In genomic region chr7:20350996-20351692, GRCh38 we compare ENCODE assay signal across 13 cellular contexts. TPM values are rescaled to one million over a fixed set of nuclear protein-coding genes. Genes with fewer than 3 reads are reported as not detected.
DNase-seq lines count a peak whose midpoint lies in the region; ATAC-seq, FAIRE-seq and TF ChIP-seq lines count a peak whose summit lies in the region.
"Had no signal": no experiment of that assay in that cellular context is flagged by ENCODE, and none has a peak within 500 bp of the region (broad histone marks: within the 10 kb centered on the region; RNA-seq: fewer than 3 reads in every experiment).

No MANE protein-coding gene starts in this region.

- POLR2A ChIA-PET in A549 (lab: Yijun Ruan, JAX) (interaction anchor here (2.2 kb wide), 1 partner anchor 21 kb away, joined by 12 read pairs; the partner anchor contains the start of gene ITGB8), RWPE1 (lab: Yijun Ruan, JAX; ENCODE audit: low non-redundant PET) (no interaction called here), H1 (lab: Charles Lee; ENCODE audit: partially characterized antibody) (no interaction called here)

- H4K91ac ChIP-seq in H1 (replicated peaks; ENCODE audit: insufficient read length, low read length) = no peak overlapping the region

- H3K36me3 Mint-ChIP-seq in T-helper 2 cell treated with Interferon-gamma antibody and Interleukin-4, amounts not matched to agents 5 μg/mL and 100 μg/mL, for 36 hours (ENCODE audit: low read depth) = no peaks in the 10 kb centered on the region
- no peaks in the 10 kb centered on the region for H3K36me3 Mint-ChIP-seq in natural killer cell treated with Interleukin-12 subunit alpha and Interleukin-12 subunit beta and Interleukin-15 and Interleukin-18, amount 100 ng/mL, for 72 hours

- TF ChIP-seq EP300 in A549 (IDR thresholded peaks at IDR 0.05) (no peak), H1 (IDR thresholded peaks at IDR 0.05; ENCODE audit: borderline replicate concordance in 1 of 2, low read depth in 2 of 2, low read length in 2 of 2) (no peak)

- H3K27ac ChIP-seq in A549 (peak overlapping the region; percentile 70 to 74), RWPE1 (peak overlapping the region; percentile 85), H1 (ENCODE audit: low read depth, low read length) (no peak overlapping the region), osteoblast (ENCODE audit: low read depth, low read length) (peak overlapping the region; percentile 62)

- H3K79me1 ChIP-seq in H1 (ENCODE audit: low read depth, low read length) = no peaks in the 10 kb centered on the region

- H4K5ac ChIP-seq in H1 (ENCODE audit: insufficient read length, low read depth, low read length) = no peak overlapping the region

- H2AK5ac ChIP-seq in H1 (ENCODE audit: low read depth, low read length) = no peak overlapping the region

- no peak overlapping the region for H2BK5ac ChIP-seq in H1 (ENCODE audit: low read depth, low read length)

- no peaks in the 10 kb centered on the region for H3K4me1 Mint-ChIP-seq in T-helper 2 cell treated with Interferon-gamma antibody and Interleukin-4, amounts not matched to agents 5 μg/mL and 100 μg/mL, for 36 hours (ENCODE audit: low read depth)
- no peaks in the 10 kb centered on the region for H3K4me1 Mint-ChIP-seq in natural killer cell treated with Interleukin-12 subunit alpha and Interleukin-12 subunit beta and Interleukin-15 and Interleukin-18, amount 100 ng/mL, for 72 hours (ENCODE audit: low read depth in 2 of 2)
- H3K4me1 Mint-ChIP-seq: T-helper 17 cell had no signal

- H3K27me3 Mint-ChIP-seq in T-helper 2 cell treated with Interferon-gamma antibody and Interleukin-4, amounts not matched to agents 5 μg/mL and 100 μg/mL, for 36 hours (ENCODE audit: low read depth) = peaks cover 2% of the 10 kb centered on the region
- peaks cover 0 to 3% of the 10 kb centered on the region in 2 donors for H3K27me3 Mint-ChIP-seq in natural killer cell treated with Interleukin-12 subunit alpha and Interleukin-12 subunit beta and Interleukin-15 and Interleukin-18, amount 100 ng/mL, for 72 hours
- H3K27me3 Mint-ChIP-seq: T-helper 17 cell had no signal

- H4K8ac ChIP-seq in H1 (ENCODE audit: extremely low read depth, insufficient read depth, low read length) = no peak overlapping the region

- no peak for TF ChIP-seq POLR2A in A549 (IDR thresholded peaks at IDR 0.05; ENCODE audit: low read length)
- no peak for TF ChIP-seq POLR2A in H1 (IDR thresholded peaks at IDR 0.05; ENCODE audit: control extremely low read depth in 1 of 2, low read depth in 2 of 2, low read length in 2 of 2)

- no peak overlapping the region for H2BK15ac ChIP-seq in H1 (ENCODE audit: low read length)

- no peak overlapping the region for H3K56ac ChIP-seq in H1 (replicated peaks; ENCODE audit: insufficient read length, low read depth, low read length)

- TF ChIP-seq RAD21 in A549 (conservative IDR thresholded peaks at IDR 0.05 in 1 of 2, IDR thresholded peaks at IDR 0.05 in 1 of 2) = no peak
- TF ChIP-seq RAD21 in H1 (IDR thresholded peaks at IDR 0.05 in 1 of 2, conservative IDR thresholded peaks at IDR 0.05 in 1 of 2; ENCODE audit: low read depth in 2 of 2, low read length in 2 of 2) = no peak

- no peak overlapping the region for H3K4me3 Mint-ChIP-seq in T-helper 2 cell treated with Interferon-gamma antibody and Interleukin-4, amounts not matched to agents 5 μg/mL and 100 μg/mL, for 36 hours
- no peak overlapping the region for H3K4me3 Mint-ChIP-seq in natural killer cell treated with Interleukin-12 subunit alpha and Interleukin-12 subunit beta and Interleukin-15 and Interleukin-18, amount 100 ng/mL, for 72 hours
- H3K4me3 Mint-ChIP-seq: T-helper 17 cell had no signal

- H2AFZ ChIP-seq in H1 (ENCODE audit: low read length) = no peak overlapping the region
- H2AFZ ChIP-seq in osteoblast (ENCODE audit: low read length) = no peak overlapping the region

- H3K4me3 ChIP-seq in A549 (no peak overlapping the region), H1 (ENCODE audit: extremely low read depth in 1 of 4, insufficient read depth in 2 of 4, low read depth in 3 of 4, low read length in 4 of 4) (no peak overlapping the region), osteoblast (ENCODE audit: insufficient read depth, low read length) (no peak overlapping the region), foreskin fibroblast (ENCODE audit: low read depth in 1 of 2, low read length in 2 of 2) (no peak overlapping the region)

- no peak for DNase-seq in A549 (ENCODE audit: low read depth in 1 of 2, low spot score in 1 of 2)
- no peak for DNase-seq in RWPE1 (ENCODE audit: low spot score)
- DNase-seq in H1 (ENCODE audit: low read depth in 1 of 2, low spot score in 2 of 2) = no peak
- DNase-seq in osteoblast (ENCODE audit: insufficient read length, low spot score, missing footprints) = no peak
- DNase-seq in T-helper 2 cell treated with Interferon-gamma antibody and Interleukin-4, amounts not matched to agents 5 μg/mL and 100 μg/mL, for 36 hours (ENCODE audit: low spot score) = no peak
- no peak for DNase-seq in foreskin fibroblast
- DNase-seq in natural killer cell treated with Interleukin-12 subunit alpha and Interleukin-12 subunit beta and Interleukin-15 and Interleukin-18, amount 100 ng/mL, for 72 hours (ENCODE audit: low spot score) = no peak
- DNase-seq in NCI-H1930 (lab: John Stamatoyannopoulos, UW) = no peak
- DNase-seq: activated CD4-positive, alpha-beta T cell treated with anti-CD3 and anti-CD28 coated beads, Interleukin-2, amount 50 U/mL, for 48 hours; activated effector memory CD4-positive, alpha-beta T cell treated with anti-CD3 and anti-CD28 coated beads, Interleukin-2, amount 50 U/mL, for 16 hours; Karpas-422; NCI-H2107; T-helper 17 cell had no signal

- no peaks in the 10 kb centered on the region for H3K27me3 ChIP-seq in H1 (replicated peaks in 1 of 4; ENCODE audit: control insufficient read depth in 3 of 4, extremely low read depth in 1 of 4, insufficient read depth in 3 of 4, low read length in 3 of 4)
- no peaks in the 10 kb centered on the region for H3K27me3 ChIP-seq in osteoblast (ENCODE audit: insufficient read depth, low read length)

- CTCF ChIA-PET in A549 (lab: Yijun Ruan, JAX) = interaction anchor here (1.8 to 2.3 kb wide), 2 partner anchors 8 to 14 kb away, joined by 6 to 7 read pairs; no protein-coding TSS in a partner anchor
- CTCF ChIA-PET in RWPE1 (lab: Yijun Ruan, JAX) = interaction anchor here (0.6 kb wide), 1 partner anchor 178 kb away, joined by 3 read pairs; no protein-coding TSS in a partner anchor
- CTCF ChIA-PET in H1 (lab: Charles Lee; ENCODE audit: partially characterized antibody) = interaction anchor here (1.0 kb wide), 1 partner anchor 90 kb away, joined by 3 read pairs; no protein-coding TSS in a partner anchor

- H3K27ac Mint-ChIP-seq in T-helper 2 cell treated with Interferon-gamma antibody and Interleukin-4, amounts not matched to agents 5 μg/mL and 100 μg/mL, for 36 hours = no peak overlapping the region
- no peak overlapping the region for H3K27ac Mint-ChIP-seq in natural killer cell treated with Interleukin-12 subunit alpha and Interleukin-12 subunit beta and Interleukin-15 and Interleukin-18, amount 100 ng/mL, for 72 hours
- H3K27ac Mint-ChIP-seq: T-helper 17 cell had no signal

- peak overlapping the region; percentile 71 for H3K4me2 ChIP-seq in A549
- no peak overlapping the region for H3K4me2 ChIP-seq in H1 (ENCODE audit: insufficient read depth in 1 of 2, low read depth in 2 of 2, low read length in 2 of 2)
- peak overlapping the region; percentile 56 for H3K4me2 ChIP-seq in osteoblast (ENCODE audit: insufficient read depth, low read length)

- no peaks in the 10 kb centered on the region for H3K23me2 ChIP-seq in H1 (ENCODE audit: low read depth, low read length)

- WGBS in A549 (ENCODE audit: missing lambda C conversion rate) = 62% methylated on average over 1 of the region's 1 CpG
- 88% methylated on average over 1 of the region's 1 CpG; no CpG with 5 or more reads in 1 of the 2 experiments for WGBS in H1 (ENCODE audit: extremely low coverage in 1 of 2, insufficient coverage in 1 of 2, insufficient read length in 1 of 2, insufficient replicate concordance in 2 of 2, low coverage in 1 of 2, low lambda C conversion rate in 2 of 2, missing lambda C conversion rate in 1 of 2), 2 experiments

- no peak overlapping the region for H3K4ac ChIP-seq in H1 (replicated peaks; ENCODE audit: insufficient read length, low read depth, low read length)

- H3K14ac ChIP-seq in H1 (ENCODE audit: insufficient read length) = no peak overlapping the region

- H4K20me1 ChIP-seq in H1 (replicated peaks in 1 of 2; ENCODE audit: control insufficient read depth in 1 of 2, insufficient read depth in 2 of 2, low read length in 2 of 2) (no peaks in the 10 kb centered on the region), osteoblast (ENCODE audit: insufficient read depth, low read length) (no peaks in the 10 kb centered on the region)

- no peaks in the 10 kb centered on the region for H3K9me3 Mint-ChIP-seq in T-helper 2 cell treated with Interferon-gamma antibody and Interleukin-4, amounts not matched to agents 5 μg/mL and 100 μg/mL, for 36 hours
- H3K9me3 Mint-ChIP-seq in natural killer cell treated with Interleukin-12 subunit alpha and Interleukin-12 subunit beta and Interleukin-15 and Interleukin-18, amount 100 ng/mL, for 72 hours = peaks cover 3% of the 10 kb centered on the region

- no peak overlapping the region for H3K18ac ChIP-seq in H1 (ENCODE audit: extremely low read depth, low read length)

- H3K9me3 ChIP-seq in A549 (no peaks in the 10 kb centered on the region), H1 (ENCODE audit: insufficient read depth in 2 of 2, low read depth in 1 of 2, low read length in 1 of 2) (no peaks in the 10 kb centered on the region), osteoblast (ENCODE audit: low read depth, low read length) (no peaks in the 10 kb centered on the region)

- TF ChIP-seq CTCF in A549 (IDR thresholded peaks at IDR 0.05) (no peak), RWPE1 (conservative IDR thresholded peaks at IDR 0.05; ENCODE audit: low read depth) (no peak), H1 (IDR thresholded peaks at IDR 0.05; ENCODE audit: control extremely low read depth in 1 of 3, insufficient read depth in 1 of 3, low read depth in 1 of 3, low read length in 3 of 3) (no peak), osteoblast (IDR thresholded peaks at IDR 0.05; ENCODE audit: extremely low read depth, low read depth, low read length) (no peak), foreskin fibroblast (IDR thresholded peaks at IDR 0.05; ENCODE audit: low read depth, low read length) (no peak)

- H3K4me1 ChIP-seq in A549 = peaks cover 30% of the 10 kb centered on the region
- no peaks in the 10 kb centered on the region for H3K4me1 ChIP-seq in H1 (replicated peaks in 1 of 4; ENCODE audit: control insufficient read depth in 3 of 4, insufficient read depth in 4 of 4, low read length in 3 of 4)
- peaks cover 20% of the 10 kb centered on the region for H3K4me1 ChIP-seq in osteoblast (ENCODE audit: insufficient read depth, low read length)

- FAIRE-seq in A549 (lab: Jason Lieb, UNC) (no peak), H1 (lab: Jason Lieb, UNC) (no peak)

- H2BK12ac ChIP-seq in H1 (ENCODE audit: low read depth, low read length) = no peak overlapping the region

- H3K79me2 ChIP-seq in H1 (ENCODE audit: control insufficient read depth in 1 of 2, insufficient read depth in 2 of 2, low read length in 2 of 2) = no peaks in the 10 kb centered on the region
- no peaks in the 10 kb centered on the region for H3K79me2 ChIP-seq in osteoblast (ENCODE audit: insufficient read depth, low read length)

- no peak overlapping the region for H2BK120ac ChIP-seq in H1 (replicated peaks; ENCODE audit: low read depth, low read length)

- no peak for ATAC-seq in A549
- no peak for ATAC-seq in natural killer cell treated with Interleukin-12 subunit alpha and Interleukin-12 subunit beta and Interleukin-15 and Interleukin-18, amount 100 ng/mL, for 72 hours
- ATAC-seq: T-helper 17 cell had no signal

- no peak overlapping the region for H2BK20ac ChIP-seq in H1 (ENCODE audit: low read length)

- no peak overlapping the region for H3K9ac ChIP-seq in H1 (replicated peaks in 1 of 4; ENCODE audit: extremely low read depth in 1 of 4, low read depth in 3 of 4, low read length in 3 of 4)

- H3K23ac ChIP-seq in H1 (ENCODE audit: insufficient read length) = no peak overlapping the region

- H3K36me3 ChIP-seq in H1 (ENCODE audit: control insufficient read depth in 2 of 4, insufficient read depth in 4 of 4, low read length in 3 of 4) (no peaks in the 10 kb centered on the region; a peak in 1 of 8 replicates), osteoblast (ENCODE audit: insufficient read depth, low read length) (no peaks in the 10 kb centered on the region)

RNA-seq across cellular contexts. Expression of gene ITGB8, which starts 20.4 kb away (rescaled TPM):
- 0.63 and 0.67 TPM in 2 replicates for polyA plus RNA-seq in A549 (2011; rRNA removed)
- polyA plus RNA-seq in A549 (2012; cell fraction: cytosol; rRNA removed) = 0.13 and 0.21 TPM in 2 replicates
- polyA plus RNA-seq in A549 (2012; cell fraction: nucleus; rRNA removed) = 0.27 and 0.29 TPM in 2 replicates
- 0.30 to 0.50 TPM (median 0.39 TPM) in 3 replicates for polyA plus RNA-seq in A549 (2017; fragmentation: RNase III; extraction: RNeasy Plus Mini Kit Qiagen cat#74134 plus additional on column Dnase treatment)
- polyA minus RNA-seq in A549 (2011; rRNA and poly(A)+ RNA removed) = 1.5 and 3.2 TPM in 2 replicates
- 3.6 TPM in 2 replicates for total RNA-seq in H1 (2021; fragmentation: NEBNext Ultra II Directional; extraction: Animal tissue kit (Norgen Biotek cat#: 25700))
- polyA plus RNA-seq in H1 (2011; rRNA removed) = 0.96 and 1.2 TPM in 2 replicates
- polyA plus RNA-seq in H1 (2011; cell fraction: cytosol; rRNA removed) = 0.93 TPM
- 2.5 TPM for polyA plus RNA-seq in H1 (2011; cell fraction: nucleus; rRNA removed)
- 1.1 to 2.0 TPM (median 1.4 TPM) in 4 replicates for polyA plus RNA-seq in H1 (2012, experiment 1 of 2)
- 0.30 TPM for polyA plus RNA-seq in H1 (2012, experiment 2 of 2)
- polyA plus RNA-seq in H1 (2013, experiment 1 of 2) = 1.3 TPM
- 1.1 TPM for polyA plus RNA-seq in H1 (2013, experiment 2 of 2)
- 9.1 and 11.9 TPM in 2 replicates for polyA minus RNA-seq in H1 (2011; rRNA and poly(A)+ RNA removed)
- polyA minus RNA-seq in H1 (2011; cell fraction: cytosol; rRNA and poly(A)+ RNA removed) = 4.2 TPM
- 28.3 TPM for polyA minus RNA-seq in H1 (2011; cell fraction: nucleus; rRNA and poly(A)+ RNA removed)
- 30.9 and 35.1 TPM in 2 replicates for total RNA-seq in osteoblast
- 1 to 10 TPM in 1 of 2 donors, under 1 TPM in 1; 0.10 to 1.3 TPM for total RNA-seq in natural killer cell treated with Interleukin-12 subunit alpha and Interleukin-12 subunit beta and Interleukin-15 and Interleukin-18, amount 100 ng/mL, for 72 hours

Comparison
In these comparisons a context has a peak if more than half of its experiments do, and no peak if none do; other contexts are left out.
1. H3K4me2 ChIP-seq: peak in A549 (single experiment) and osteoblast (single experiment); none in H1 (0 of 2).
2. Of the 18 proteins assayed by ChIP-seq in both H1 and A549: peak only in H1: none; only in A549: none; in both: MAFK; in neither: 17.